20 cellular contexts compared by ENCODE assay signal in genomic region chr6:38610050-38610619, GRCh38. TPM values are rescaled to one million over a fixed set of nuclear protein-coding genes. Genes with fewer than 3 reads are reported as not detected.
DNase-seq lines count a peak whose midpoint lies in the region; FAIRE-seq and TF ChIP-seq lines count a peak whose summit lies in the region.
"Had no signal": no experiment of that assay in that cellular context is flagged by ENCODE, and none has a peak within 500 bp of the region (broad histone marks: within the 10 kb centered on the region; RNA-seq: fewer than 3 reads in every experiment).

No MANE protein-coding gene starts in this region.

- DNase-seq in SJSA1 (ENCODE audit: low read depth in 1 of 2, low spot score in 2 of 2): peak in 1 of 2 experiments; percentile 15
- no peak for DNase-seq in coronary artery (ENCODE audit: low spot score)
- DNase-seq in testis: no peak
- no peak for DNase-seq in cerebellar cortex (ENCODE audit: low spot score)
- no peak for DNase-seq in stimulated activated CD4-positive, alpha-beta T cell treated with anti-CD3 and anti-CD28 coated beads, Interleukin-1b, Interleukin-23, amount 100 ng/mL, for 48 hours
- DNase-seq in PC-9: no peak
- DNase-seq in stimulated activated CD4-positive, alpha-beta T cell treated with anti-CD3 and anti-CD28 coated beads, Interleukin-4, amount 100 ng/mL, for 1 hour: no peak
- DNase-seq: AML-193; CD4-positive, CD25-positive, alpha-beta regulatory T cell; DMS79 treated with DMSO at 0.1 percent for 48 hours; GM23248; MV-4-11; NCI-H146; NCI-H2227 treated with DMSO at 0.1 percent for 48 hours; NCI-H526; NK-92 treated with Interleukin-12 subunit alpha and Interleukin-12 subunit beta, amount 100 ng/mL, for 24 hours; PC-3 had no signal

- intact Hi-C loops in testis (cut with DNase I; ENCODE audit: low total_unique reads) (no loop called here), PC-9 (cut with micrococcal nuclease; ENCODE audit: unreplicated experiment) (no loop called here)

- H3K36me3 ChIP-seq in SJSA1 (no peaks in the 10 kb centered on the region), testis (ENCODE audit: low read depth, missing control alignments) (no peaks in the 10 kb centered on the region), PC-9 (ENCODE audit: low read depth) (no peaks in the 10 kb centered on the region)

- peak; percentile 43 for FAIRE-seq in islet of Langerhans (lab: Jason Lieb, UNC)
- FAIRE-seq: G401.6, GM19239 had no signal

- no peaks in the 10 kb centered on the region for H3K9me3 ChIP-seq in SJSA1 (replicated peaks)
- H3K9me3 ChIP-seq in testis: no peaks in the 10 kb centered on the region
- H3K9me3 ChIP-seq in PC-9 (ENCODE audit: insufficient read depth, low read depth): no peaks in the 10 kb centered on the region

- H4K20me1 ChIP-seq in PC-9 (ENCODE audit: insufficient read depth): no peaks in the 10 kb centered on the region

- H2AFZ ChIP-seq in PC-9: no peak overlapping the region
- H2AFZ ChIP-seq: GM23248 had no signal

- H3K4me2 ChIP-seq in PC-9: no peak overlapping the region

- no TSS peak for BruUV-seq in PC-9 (replicated peaks; lab: Mats Ljungman, UMichigan)

- H3K9me2 ChIP-seq in PC-9 (ENCODE audit: insufficient read depth): no peaks in the 10 kb centered on the region

- no peaks in the 10 kb centered on the region for H3K79me2 ChIP-seq in PC-9 (ENCODE audit: low read depth)

- H3K4me1 ChIP-seq in SJSA1 (replicated peaks) (peaks cover 30% of the 10 kb centered on the region), testis (peaks cover 4% of the 10 kb centered on the region), PC-9 (replicated peaks; ENCODE audit: insufficient read depth) (no peaks in the 10 kb centered on the region)

- H3K27me3 ChIP-seq in SJSA1 (replicated peaks) (no peaks in the 10 kb centered on the region), testis (no peaks in the 10 kb centered on the region), PC-9 (ENCODE audit: insufficient read depth, low read depth) (no peaks in the 10 kb centered on the region)

- H3F3A ChIP-seq in PC-9 (ENCODE audit: insufficient read depth, low read depth): no peaks in the 10 kb centered on the region

- WGBS in testis, 2 donors: 49 to 65% methylated on average over 6 of the region's 6 CpGs

- H3K4me3 ChIP-seq in SJSA1: no peak overlapping the region
- H3K4me3 ChIP-seq in coronary artery: peak overlapping the region; percentile 3
- H3K4me3 ChIP-seq in testis: no peak overlapping the region
- H3K4me3 ChIP-seq in PC-9: no peak overlapping the region
- H3K4me3 ChIP-seq: GM23248 had no signal

- TF ChIP-seq POLR2A in testis (IDR thresholded peaks at IDR 0.05): no peak

- CTCF ChIA-PET in PC-9 (lab: Charles Lee): interaction anchor here (0.6 kb wide), 1 partner anchor 13 kb away, joined by 3 read pairs; no protein-coding TSS in a partner anchor

- H3K27ac ChIP-seq in SJSA1: peak overlapping the region; percentile 9; the same call in 1 of the 2 replicates
- no peak overlapping the region for H3K27ac ChIP-seq in coronary artery
- peak overlapping the region; percentile 39 to 58 for H3K27ac ChIP-seq in testis
- no peak overlapping the region for H3K27ac ChIP-seq in PC-9
- H3K27ac ChIP-seq: GM23248 had no signal

- TF ChIP-seq CTCF in coronary artery (IDR thresholded peaks at IDR 0.05) (no peak), testis (IDR thresholded peaks at IDR 0.05) (no peak), PC-9 (conservative IDR thresholded peaks at IDR 0.05) (no peak)

- POLR2A ChIA-PET in PC-9 (lab: Charles Lee; ENCODE audit: unreplicated experiment): no interaction called here

RNA-seq across cellular contexts. Expression of gene BTBD9, which starts 29.6 kb away (rescaled TPM):
- total RNA-seq in SJSA1 (2014; rRNA removed; shearing (Covaris generic)): 6.3 and 8.5 TPM in 2 replicates
- total RNA-seq in testis (10 to 100 TPM; 29.5 to 32.8 TPM), PC-9 (2021) (9.0 and 10.8 TPM in 2 replicates)
- polyA plus RNA-seq in testis (ENCODE audit: insufficient read depth, low read depth, low replicate concordance): 11.4 TPM

Comparison
In these comparisons a context has a peak if more than half of its experiments do, and no peak if none do; other contexts are left out.
1. H3K27ac ChIP-seq: peak in SJSA1 (single experiment) and testis (2 of 2); none in coronary artery (0 of 2) and PC-9 (single experiment).